8 cellular contexts compared by ENCODE assay signal in genomic region chr16:106623-107324, GRCh38. TPM values are rescaled to one million over a fixed set of nuclear protein-coding genes. Genes with fewer than 3 reads are reported as not detected.
DNase-seq lines count a peak whose midpoint lies in the region; ATAC-seq and TF ChIP-seq lines count a peak whose summit lies in the region.

No MANE protein-coding gene starts in this region.

- TF ChIP-seq CTCF in AG10803 (conservative IDR thresholded peaks at IDR 0.05; ENCODE audit: low read length) (peak; percentile 85), choroid plexus epithelial cell (conservative IDR thresholded peaks at IDR 0.05; ENCODE audit: low read depth, low read length) (peak; percentile 92)

- peak; percentile 71 for ATAC-seq in activated CD4-positive, CD25-positive, alpha-beta regulatory T cell treated with anti-CD3 and anti-CD28 coated beads, Interleukin-2, amount 50 U/mL, for 24 hours
- ATAC-seq in left lobe of liver, result peak; percentile 74
- no peak for ATAC-seq in GM19395 (IDR thresholded peaks at IDR 0.05; ENCODE audit: unreplicated experiment)

- H3K4me3 ChIP-seq in AG10803 (ENCODE audit: low read length) (no peak overlapping the region), choroid plexus epithelial cell (ENCODE audit: low read depth, low read length) (no peak overlapping the region)

- DNase-seq in AG10803 (ENCODE audit: low read depth), result peak; percentile 84
- peak; percentile 69 for DNase-seq in H4 (ENCODE audit: low spot score)
- DNase-seq in NCI-H345 (lab: John Stamatoyannopoulos, UW), result peak; percentile 77
- DNase-seq in choroid plexus epithelial cell (ENCODE audit: low read depth), result peak; percentile 93
- DNase-seq in left lobe of liver (ENCODE audit: low spot score), result no peak
- peak in 2 of 3 donors; percentile 17 to 41 for DNase-seq in stimulated activated CD4-positive, alpha-beta T cell treated with anti-CD3 and anti-CD28 coated beads, TNF-alpha, amount 100 ng/mL, for 48 hours (ENCODE audit: low read depth in 3 of 3)

RNA-seq across cellular contexts. Expression of gene MPG, which starts 28.7 kb away (rescaled TPM):
- total RNA-seq in H4 (2014; rRNA removed; shearing (Covaris generic)), result 62.8 and 94.3 TPM in 2 replicates
- total RNA-seq in left lobe of liver, result 28.0 TPM

RNA-seq across cellular contexts. Expression of gene NPRL3, which starts 31.7 kb away (rescaled TPM):
- total RNA-seq in H4 (2014; rRNA removed; shearing (Covaris generic)), result 2.6 and 5.0 TPM in 2 replicates
- 14.9 TPM for total RNA-seq in left lobe of liver

RNA-seq across cellular contexts. Expression of gene RHBDF1, which starts 34.3 kb away (rescaled TPM):
- 12.4 and 15.5 TPM in 2 replicates for total RNA-seq in H4 (2014; rRNA removed; shearing (Covaris generic))
- 5.8 TPM for total RNA-seq in left lobe of liver

RNA-seq across cellular contexts. Expression of gene HBZ, which starts 45.7 kb away (rescaled TPM):
- total RNA-seq in H4 (2014; rRNA removed; shearing (Covaris generic)), result not detected in 2 replicates
- 0.81 TPM for total RNA-seq in left lobe of liver

RNA-seq across cellular contexts. Expression of gene SNRNP25, which starts 53.1 kb away (rescaled TPM):
- 42.4 and 46.6 TPM in 2 replicates for total RNA-seq in H4 (2014; rRNA removed; shearing (Covaris generic))
- total RNA-seq in left lobe of liver, result 16.0 TPM
